Comparison of ENCODE assay signal across 1 cellular context in genomic region chr7:44217133-44217714, GRCh38.
TF ChIP-seq lines count a peak whose summit lies in the region.

No MANE protein-coding gene starts in this region.

TF ChIP-seq in H1, 55 proteins besides CTCF, POLR2A, EP300 and RAD21:
- TF ChIP-seq MAFK (IDR thresholded peaks at IDR 0.05; ENCODE audit: low read depth, low read length): no peak
- TF ChIP-seq GTF2F1 (IDR thresholded peaks at IDR 0.05; ENCODE audit: borderline replicate concordance, low read depth, low read length): no peak
- no peak for TF ChIP-seq TAF7 (optimal IDR thresholded peaks at IDR 0.05; ENCODE audit: borderline replicate concordance, low read depth, low read length)
- TF ChIP-seq ATF2 (IDR thresholded peaks at IDR 0.05; ENCODE audit: low read length): no peak
- no peak for TF ChIP-seq ASH2L (IDR thresholded peaks at IDR 0.05; ENCODE audit: low read length)
- no peak for TF ChIP-seq SP1 (IDR thresholded peaks at IDR 0.05; ENCODE audit: low read depth, low read length)
- no peak for TF ChIP-seq CREB1 (IDR thresholded peaks at IDR 0.05)
- TF ChIP-seq NRF1 (IDR thresholded peaks at IDR 0.05; ENCODE audit: low read depth, low read length): no peak
- TF ChIP-seq SIX5 (IDR thresholded peaks at IDR 0.05; ENCODE audit: low read depth, low read length): no peak
- TF ChIP-seq SP4 (IDR thresholded peaks at IDR 0.05; ENCODE audit: low read length): no peak
- TF ChIP-seq TAF1 (IDR thresholded peaks at IDR 0.05; ENCODE audit: low read depth, low read length): no peak
- TF ChIP-seq TCF12 (IDR thresholded peaks at IDR 0.05; ENCODE audit: low read depth, low read length): no peak
- TF ChIP-seq JUN (IDR thresholded peaks at IDR 0.05; ENCODE audit: low read depth, low read length): no peak
- TF ChIP-seq TBP (IDR thresholded peaks at IDR 0.05; ENCODE audit: low read depth, low read length): no peak
